23 cellular contexts compared by ENCODE assay signal in the genomic region with DNA sequence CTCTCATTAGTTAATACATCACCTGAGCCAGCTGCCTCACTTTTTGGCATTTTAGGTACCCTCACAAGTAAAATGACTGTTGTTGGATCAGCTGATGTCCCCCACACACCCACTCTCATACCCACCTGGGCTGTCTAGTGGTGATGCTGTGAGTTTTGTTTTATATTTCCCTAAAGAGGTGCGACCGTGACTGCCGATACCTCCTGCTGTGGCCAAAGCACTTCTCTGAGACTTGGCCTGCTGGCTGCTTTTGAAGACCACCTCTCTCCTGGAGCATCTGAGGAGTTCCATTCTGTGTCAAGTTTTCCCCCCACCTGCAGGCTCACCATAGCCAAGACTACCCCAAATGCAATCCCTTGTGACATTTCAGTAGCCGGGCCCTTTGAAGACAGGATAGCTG.
"Had no signal": no experiment of that assay in that cellular context is flagged by ENCODE, and none has a peak within 500 bp of the region (broad histone marks: within the 10 kb centered on the region; RNA-seq: fewer than 3 reads in every experiment).

No MANE protein-coding gene starts in this region.

- H3K36me3 ChIP-seq: MG63 had no signal

- ATAC-seq: HepG2 had no signal

- H3K27me3 ChIP-seq: MG63 had no signal

- DNase-seq: IMR-90, Karpas-422, KG1, MG63, NCI-H1092, NCI-H1105 treated with DMSO at 0.1 percent for 48 hours, NCI-H1417 treated with DMSO at 0.1 percent for 48 hours, NCI-H146, NCI-H1694 treated with DMSO at 0.1 percent for 48 hours, NCI-H1930, NCI-H2081, NCI-H2107, NCI-H226, NCI-H446, NCI-H510A, NCI-H524 treated with DMSO at 0.1 percent for 48 hours, NCI-H69, NCI-H774, Right ventricle myocardium superior, RPMI8226, SK-N-SH, SW 1271 had no signal

- H3K9me3 ChIP-seq: MG63, SK-N-SH had no signal

- H3K4me3 ChIP-seq: MG63 had no signal
